ENCODE assay signal across 8 cellular contexts in the genomic region with DNA sequence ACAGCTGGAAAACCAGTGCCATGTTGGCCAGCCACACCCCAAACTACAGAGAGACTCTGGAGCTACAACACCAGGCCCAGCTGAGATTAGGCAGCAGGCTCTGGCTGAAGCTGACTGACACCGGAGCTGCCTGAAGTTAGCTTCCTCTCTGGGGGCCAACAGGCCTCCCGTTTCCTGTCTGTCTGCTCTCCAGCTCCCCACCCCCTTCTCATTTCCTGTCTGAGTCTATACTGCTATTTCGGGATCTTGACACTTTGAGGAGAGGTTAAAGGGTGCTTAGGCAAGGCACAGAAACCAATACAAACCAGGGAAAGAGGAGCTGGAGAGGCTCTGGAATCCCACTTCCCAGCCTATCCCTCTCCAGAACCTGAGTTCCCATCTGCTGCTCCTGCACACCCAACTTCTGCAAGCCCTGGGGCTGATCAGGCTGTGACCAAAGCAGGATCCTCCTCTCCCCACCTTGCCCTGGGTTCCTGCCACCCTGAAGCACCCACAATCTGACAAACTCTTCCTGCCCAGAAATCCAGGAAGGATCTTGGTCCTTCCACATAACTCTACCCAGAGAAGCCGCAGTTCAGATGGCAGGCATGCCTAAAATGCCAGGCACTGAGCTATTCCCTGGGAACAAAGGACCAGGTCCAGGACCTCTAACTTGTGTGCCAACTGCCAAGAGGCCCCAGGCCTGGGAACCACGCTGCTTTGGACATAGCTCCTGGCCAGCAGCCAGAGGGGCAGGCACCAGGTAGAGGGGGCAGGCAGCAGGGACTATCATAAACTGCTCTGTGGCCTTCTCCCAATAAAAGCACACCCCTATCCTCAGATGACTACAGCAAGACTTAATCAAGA. TPM values are rescaled to one million over a fixed set of nuclear protein-coding genes. Genes with fewer than 3 reads are reported as not detected.
DNase-seq lines count a peak whose midpoint lies in the region; ATAC-seq and TF ChIP-seq lines count a peak whose summit lies in the region.

No MANE protein-coding gene starts in this region.

- H3K27me3 ChIP-seq in MG63 (no peaks in the 10 kb centered on the region), dorsolateral prefrontal cortex (no peaks in the 10 kb centered on the region)

- H3K36me3 ChIP-seq in MG63: no peaks in the 10 kb centered on the region; the same call in 1 of the 2 replicates

- TF ChIP-seq CTCF in dorsolateral prefrontal cortex (IDR thresholded peaks at IDR 0.05 in 54 of 56, conservative IDR thresholded peaks at IDR 0.05 in 2 of 56; ENCODE audit: low read depth in 1 of 56, partially characterized antibody in 56 of 56): no peak

- H3K9me3 ChIP-seq in MG63: 0 out of 2 replicates have a peak, but pooled peaks cover 2% of the 10 kb centered on the region

- H3K4me3 ChIP-seq in MG63: no peak overlapping the region
- H3K4me3 ChIP-seq in dorsolateral prefrontal cortex: no peak overlapping the region

- DNase-seq in Daoy (ENCODE audit: low read depth) (peak; percentile 93), MG63 (peak; percentile 90), dorsolateral prefrontal cortex (peak in 1 of 10 donors; percentile 26), midbrain (lab: John Stamatoyannopoulos, UW) (peak; percentile 53), NCI-H82 treated with DMSO at 0.1 percent for 48 hours (lab: John Stamatoyannopoulos, UW; ENCODE audit: unreplicated experiment) (no peak)
- peak; percentile 78 for DNase-seq in activated CD4-positive, alpha-beta T cell treated with anti-CD3 and anti-CD28 coated beads for 48 hours
- peak; percentile 39 to 41 for DNase-seq in stimulated activated CD8-positive, alpha-beta memory T cell treated with anti-CD3 and anti-CD28 coated beads, Interleukin-7, amount 100 ng/mL, for 1 hour (ENCODE audit: low read depth in 2 of 2)

- intact Hi-C loops in dorsolateral prefrontal cortex (cut with DNase I): no loop called here

- peak overlapping the region in 58 of 59 donors; percentile 18 to 99 (median 74) for H3K27ac ChIP-seq in dorsolateral prefrontal cortex

- peak; percentile 65 for ATAC-seq in GM21737 (IDR thresholded peaks at IDR 0.05; ENCODE audit: unreplicated experiment)

RNA-seq across cellular contexts. Expression of a gene that starts 39.9 kb away (rescaled TPM):
- total RNA-seq in Daoy (2014; rRNA removed; shearing (Covaris generic)): 5.3 and 5.9 TPM in 2 replicates
- total RNA-seq in MG63 (2014; rRNA removed; shearing (Covaris generic); ENCODE audit: low replicate concordance): 4.8 and 8.6 TPM in 2 replicates
- 10 to 100 TPM; 31.6 to 78.4 (median 47.7) TPM for total RNA-seq in dorsolateral prefrontal cortex

RNA-seq across cellular contexts. Expression of a gene that starts 44.0 kb away (rescaled TPM):
- total RNA-seq in Daoy (2014; rRNA removed; shearing (Covaris generic)): 41.9 and 51.7 TPM in 2 replicates
- total RNA-seq in MG63 (2014; rRNA removed; shearing (Covaris generic); ENCODE audit: low replicate concordance): 8.8 and 12.8 TPM in 2 replicates
- total RNA-seq in dorsolateral prefrontal cortex: 10 to 100 TPM; 13.7 to 48.0 (median 29.3) TPM

RNA-seq across cellular contexts. Expression of a gene that starts 57.8 kb away (rescaled TPM):
- total RNA-seq in Daoy (2014; rRNA removed; shearing (Covaris generic)): 0.17 and 0.30 TPM in 2 replicates
- not detected in 2 replicates for total RNA-seq in MG63 (2014; rRNA removed; shearing (Covaris generic); ENCODE audit: low replicate concordance)
- 1 to 10 TPM in 1 of 120 experiments, under 1 TPM in 65, not detected in 54; 0.14 to 1.2 (median 0.31) TPM for total RNA-seq in dorsolateral prefrontal cortex
